In the genomic region with DNA sequence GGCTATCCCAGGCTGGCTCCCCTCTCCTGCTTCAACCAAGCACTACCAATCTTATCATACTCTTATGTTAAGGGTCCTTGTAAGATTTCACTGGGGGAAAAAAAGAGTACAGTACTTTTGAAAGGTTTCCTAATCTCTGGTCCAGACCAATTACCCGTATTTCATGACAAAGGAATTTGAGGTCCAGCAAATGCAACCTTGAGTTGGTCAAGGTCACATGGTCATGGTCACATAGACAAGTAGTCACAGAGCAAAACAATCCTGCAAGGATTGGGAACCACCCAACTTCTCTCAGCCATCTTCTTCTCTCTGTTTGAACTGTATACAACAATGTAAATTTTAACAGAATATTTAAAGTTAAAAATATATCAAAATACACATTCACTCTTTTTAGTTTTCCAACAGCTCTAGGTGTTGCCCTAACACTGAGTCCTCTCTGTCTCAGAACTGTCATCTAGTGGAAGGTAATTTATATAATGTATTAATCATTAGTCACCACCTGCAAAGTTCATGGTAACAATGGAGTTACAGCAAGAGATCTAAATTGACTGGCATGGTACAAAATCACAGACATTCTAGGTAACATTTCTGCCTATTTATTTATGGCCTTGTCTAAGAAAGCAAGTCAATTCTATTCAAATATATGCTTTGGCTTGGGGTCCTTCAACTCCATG, we compare ENCODE assay signal across 1 cellular context.
TF ChIP-seq lines count a peak whose summit lies in the region.

No MANE protein-coding gene starts in this region.

TF ChIP-seq in endothelial cell of umbilical vein, 7 proteins besides CTCF, POLR2A, EP300 and RAD21 (continued from another document):
- TF ChIP-seq GATA2 (IDR thresholded peaks at IDR 0.05; ENCODE audit: insufficient read depth, insufficient read length, low read depth, low read length) (no peak), MYC (IDR thresholded peaks at IDR 0.05; ENCODE audit: low read depth, low read length) (no peak)
